In genomic region chr2:18378020-18378653, GRCh38 we compare ENCODE assay signal across 8 cellular contexts.
A peak's percentile ranks its signal among the peaks of the same experiment; 100 is the strongest.
DNase-seq lines count a peak whose midpoint lies in the region; ATAC-seq and TF ChIP-seq lines count a peak whose summit lies in the region.

No MANE protein-coding gene starts in this region.

- POLR2A ChIA-PET in Panc1 (lab: Charles Lee) = no interaction called here

- H3K4me1 ChIP-seq in Panc1 (ENCODE audit: control insufficient read depth, insufficient read depth, low read length) = no peaks in the 10 kb centered on the region

- in situ Hi-C loops in Panc1 (cut with HindIII; ENCODE audit: low pct_unique_long_range_greater_than_20kb, low sequenced_read_pairs) = no loop called here

- CTCF ChIA-PET in Panc1 (lab: Charles Lee) = interaction anchor here (0.5 to 1.0 kb wide), 2 partner anchors 200 to 624 kb away, joined by 3 to 5 read pairs; partner anchors contain the start of genes GEN1 and SMC6

- no TSS peak for BruUV-seq in Panc1 (replicated peaks; lab: Mats Ljungman, UMichigan)

- intact Hi-C loops in Panc1 (cut with micrococcal nuclease; ENCODE audit: unreplicated experiment) = loop anchor here (1.0 kb wide), 1 partner anchor 526 kb away; no protein-coding TSS in a partner anchor

- H3K27ac ChIP-seq in Panc1 (ENCODE audit: low read length) = no peak overlapping the region

- 0 out of 2 replicates have a peak, but pooled peaks cover 4% of the 10 kb centered on the region for H3K27me3 ChIP-seq in Panc1 (ENCODE audit: control insufficient read depth, insufficient read depth, low read length)

- ATAC-seq in GM21619 (IDR thresholded peaks at IDR 0.05; ENCODE audit: unreplicated experiment) (peak; percentile 97), Panc1 (peak; percentile 84)

- H3K4me3 ChIP-seq in Panc1 (ENCODE audit: low read depth in 2 of 2, low read length in 2 of 2) = no peak overlapping the region

- H3K36me3 ChIP-seq in Panc1 (ENCODE audit: control insufficient read depth, insufficient read depth, low read length) = no peaks in the 10 kb centered on the region

- H3K9me3 ChIP-seq in Panc1 (ENCODE audit: control insufficient read depth, insufficient read depth, low read depth, low read length) = no peaks in the 10 kb centered on the region

- DNase-seq in activated T-cell treated with anti-CD3 and anti-CD28 coated beads, Interleukin-2, amount 50 U/mL, for 48 hours = peak; percentile 26 to 29
- DNase-seq in activated T-cell treated with anti-CD3 and anti-CD28 coated beads for 4 hours = no peak
- DNase-seq in HuH-7.5 (ENCODE audit: low spot score) = peak; percentile 11
- DNase-seq in Panc1 (ENCODE audit: low read depth, low spot score) = no peak
- peak; percentile 5 for DNase-seq in effector CD4-positive, alpha-beta T cell
- DNase-seq in medulla oblongata (ENCODE audit: extremely low spot score) = peak; percentile 58
- DNase-seq in stimulated activated naive CD4-positive, alpha-beta T cell treated with Interleukin-2 at 50 U/mL for 16 hours (lab: John Stamatoyannopoulos, UW) = no peak

- peak; percentile 86 for TF ChIP-seq CTCF in Panc1 (IDR thresholded peaks at IDR 0.05)

Comparison
In these comparisons a context has a peak if more than half of its experiments do, and no peak if none do; other contexts are left out.
1. DNase-seq: peak in activated T-cell treated with anti-CD3 and anti-CD28 coated beads, Interleukin-2, amount 50 U/mL, for 48 hours (2 of 2), HuH-7.5 (single experiment), effector CD4-positive, alpha-beta T cell (single experiment) and medulla oblongata (single experiment); none in activated T-cell treated with anti-CD3 and anti-CD28 coated beads for 4 hours (single experiment), Panc1 (single experiment) and stimulated activated naive CD4-positive, alpha-beta T cell treated with Interleukin-2 at 50 U/mL for 16 hours (single experiment).